11 cellular contexts compared by ENCODE assay signal in genomic region chr2:105324732-105325131, GRCh38. TPM values are rescaled to one million over a fixed set of nuclear protein-coding genes. Genes with fewer than 3 reads are reported as not detected.
A peak's percentile ranks its signal among the peaks of the same experiment; 100 is the strongest.
DNase-seq lines count a peak whose midpoint lies in the region; ATAC-seq and TF ChIP-seq lines count a peak whose summit lies in the region.
"Had no signal": no experiment of that assay in that cellular context is flagged by ENCODE, and none has a peak within 500 bp of the region (broad histone marks: within the 10 kb centered on the region; RNA-seq: fewer than 3 reads in every experiment).

No MANE protein-coding gene starts in this region.

- POLR2A ChIA-PET in RWPE1 (lab: Yijun Ruan, JAX; ENCODE audit: low non-redundant PET), result no interaction called here

- H3K9me3 ChIP-seq in tibial artery, result no peaks in the 10 kb centered on the region

- H3K27ac Mint-ChIP-seq in progenitor cell of endocrine pancreas, result peak overlapping the region; percentile 19

- intact Hi-C loops in tibial artery (cut with DNase I; ENCODE audit: low total_unique reads), result no loop called here

- H3K4me3 ChIP-seq in epithelial cell of esophagus (ENCODE audit: low read length) (no peak overlapping the region), tibial artery (no peak overlapping the region)

- peaks cover 0 to 20% (median 16%) of the 10 kb centered on the region in 4 donors for H3K4me1 ChIP-seq in tibial artery

- H3K27ac ChIP-seq in RWPE1 (peak overlapping the region; percentile 90), tibial artery (no peak overlapping the region)

- H3K9me3 Mint-ChIP-seq in progenitor cell of endocrine pancreas (ENCODE audit: low read depth), result no peaks in the 10 kb centered on the region

- ATAC-seq in HG02571 (IDR thresholded peaks at IDR 0.05; ENCODE audit: unreplicated experiment), result no peak
- ATAC-seq in HG03196 (IDR thresholded peaks at IDR 0.05; ENCODE audit: unreplicated experiment), result no peak
- ATAC-seq: Panc1 had no signal

- peaks cover 10% of the 10 kb centered on the region for H3K4me1 Mint-ChIP-seq in progenitor cell of endocrine pancreas (ENCODE audit: low read depth)

- TF ChIP-seq CTCF in RWPE1 (conservative IDR thresholded peaks at IDR 0.05; ENCODE audit: low read depth), result no peak
- no peak for TF ChIP-seq CTCF in epithelial cell of esophagus (IDR thresholded peaks at IDR 0.05; ENCODE audit: insufficient read depth, low read depth, low read length, missing control alignments)
- TF ChIP-seq CTCF in progenitor cell of endocrine pancreas (IDR thresholded peaks at IDR 0.05; ENCODE audit: unreplicated experiment), result no peak
- no peak for TF ChIP-seq CTCF in tibial artery (IDR thresholded peaks at IDR 0.05)

- DNase-seq in EH (ENCODE audit: low read depth), result peak; percentile 90
- DNase-seq in RWPE1 (ENCODE audit: low spot score), result peak; percentile 66
- DNase-seq in epithelial cell of esophagus (ENCODE audit: low read depth), result peak; percentile 84
- DNase-seq in progenitor cell of endocrine pancreas (ENCODE audit: low spot score, unreplicated experiment), result no peak
- DNase-seq in tibial artery, result no peak
- no peak for DNase-seq in GOT3 (lab: John Stamatoyannopoulos, UW)
- DNase-seq: DMS79, glutamatergic neuron had no signal

- H3K27me3 Mint-ChIP-seq in progenitor cell of endocrine pancreas, result no peaks in the 10 kb centered on the region

- CTCF ChIA-PET in RWPE1 (lab: Yijun Ruan, JAX), result interaction anchor here (0.7 to 1.2 kb wide), 2 partner anchors 22 to 26 kb away, joined by 4 to 5 read pairs; no protein-coding TSS in a partner anchor

- H3K36me3 ChIP-seq in tibial artery, result peaks cover 0 to 6% (median 0%) of the 10 kb centered on the region in 3 donors

- no peaks in the 10 kb centered on the region for H3K27me3 ChIP-seq in tibial artery

- no peak overlapping the region for H3K4me3 Mint-ChIP-seq in progenitor cell of endocrine pancreas (ENCODE audit: low read depth)

- no peaks in the 10 kb centered on the region for H3K36me3 Mint-ChIP-seq in progenitor cell of endocrine pancreas (ENCODE audit: insufficient read depth)

RNA-seq across cellular contexts. Expression of gene TGFBRAP1, which starts 4.8 kb away (rescaled TPM):
- total RNA-seq in progenitor cell of endocrine pancreas, result 19.7 and 20.0 TPM in 2 replicates

RNA-seq across cellular contexts. Expression of gene C2orf49, which starts 12.6 kb away (rescaled TPM):
- total RNA-seq in progenitor cell of endocrine pancreas, result 24.7 and 27.2 TPM in 2 replicates

Comparison
In these comparisons a context has a peak if more than half of its experiments do, and no peak if none do; other contexts are left out.
1. DNase-seq: peak in EH (single experiment), RWPE1 (single experiment) and epithelial cell of esophagus (single experiment); none in progenitor cell of endocrine pancreas (single experiment), tibial artery (0 of 2) and GOT3 (single experiment).